Comparison of ENCODE assay signal across 1 cellular context in the genomic region with DNA sequence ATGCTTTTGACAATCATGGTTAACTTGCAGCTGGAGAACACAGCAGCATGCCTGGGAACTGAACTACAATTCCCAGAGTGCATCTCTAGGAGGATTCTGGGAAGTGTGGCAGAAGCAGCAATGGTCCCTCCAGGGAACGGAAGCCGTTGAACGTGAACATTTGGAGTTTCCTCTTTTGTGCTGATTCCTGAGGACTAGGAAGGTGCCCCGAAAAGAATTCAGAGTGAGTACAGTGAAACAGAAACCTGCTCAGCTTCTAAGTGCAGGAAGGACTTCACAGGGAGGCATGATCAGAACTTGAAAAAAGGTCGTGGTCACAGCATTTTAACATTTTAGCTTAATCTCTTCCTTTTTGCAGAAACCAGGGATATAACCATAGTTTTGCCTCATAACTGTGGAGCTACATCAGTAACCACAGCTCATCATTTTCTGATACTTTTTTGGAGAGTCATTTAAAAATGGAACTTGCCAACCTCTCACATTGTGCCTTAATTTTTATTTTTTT.
A peak's percentile ranks its signal among the peaks of the same experiment; 100 is the strongest.
TF ChIP-seq lines count a peak whose summit lies in the region.

A gene (plus strand): TSS at position 111 of the 505 bp plus-strand sequence. CDS start 3,911 bp downstream, outside the sequence.

TF ChIP-seq in HepG2, 621 proteins besides CTCF, POLR2A, EP300 and RAD21 (continued from another document and continues in another):
- TF ChIP-seq ZZZ3 (CRISPR knock-in tag; IDR thresholded peaks at IDR 0.05; ENCODE audit: borderline replicate concordance) (no peak), ZNF737 (CRISPR knock-in tag; IDR thresholded peaks at IDR 0.05; ENCODE audit: borderline replicate concordance) (no peak), SAP130 (CRISPR knock-in tag; IDR thresholded peaks at IDR 0.05; ENCODE audit: low read depth) (peak; percentile 85), HDAC2 (CRISPR knock-in tag; IDR thresholded peaks at IDR 0.05) (peak; percentile 63; the same call in 1 of the 2 replicates), NR2F6 (IDR thresholded peaks at IDR 0.05) (no peak), NR2F6 (CRISPR knock-in tag; IDR thresholded peaks at IDR 0.05) (peak; percentile 36; the same call in 1 of the 2 replicates), KDM5A (IDR thresholded peaks at IDR 0.05; ENCODE audit: borderline replicate concordance, low read length) (peak; percentile 60; the same call in 1 of the 2 replicates), CREB1 (IDR thresholded peaks at IDR 0.05) (no peak), CREB1 (CRISPR knock-in tag; IDR thresholded peaks at IDR 0.05) (peak; percentile 88), SP5 (CRISPR knock-in tag; IDR thresholded peaks at IDR 0.05; ENCODE audit: borderline replicate concordance, low read depth) (peak; percentile 44; the same call in 1 of the 2 replicates), HCFC1 (IDR thresholded peaks at IDR 0.05; ENCODE audit: low read depth, low read length) (peak; percentile 96), NFRKB (IDR thresholded peaks at IDR 0.05) (no peak), ZFP41 (CRISPR knock-in tag; IDR thresholded peaks at IDR 0.05; ENCODE audit: borderline replicate concordance) (no peak), ELF1 (CRISPR knock-in tag; IDR thresholded peaks at IDR 0.05) (peak; percentile 99), ZNF777 (CRISPR knock-in tag; IDR thresholded peaks at IDR 0.05) (peak; percentile 4; the same call in 1 of the 2 replicates), ZNF703 (CRISPR knock-in tag; IDR thresholded peaks at IDR 0.05; ENCODE audit: borderline replicate concordance) (no peak), ZNF205 (CRISPR knock-in tag; IDR thresholded peaks at IDR 0.05) (no peak; the same call in 1 of the 2 replicates), KDM2A (CRISPR knock-in tag; IDR thresholded peaks at IDR 0.05; ENCODE audit: borderline replicate concordance, low read depth) (peak; percentile 58), KDM1A (CRISPR knock-in tag; IDR thresholded peaks at IDR 0.05) (no peak), ZNF577 (CRISPR knock-in tag; IDR thresholded peaks at IDR 0.05; ENCODE audit: borderline replicate concordance, low read depth) (no peak), FOSL2 (CRISPR knock-in tag; IDR thresholded peaks at IDR 0.05) (peak; percentile 50), ZNF207 (IDR thresholded peaks at IDR 0.05; ENCODE audit: borderline replicate concordance) (no peak), ZBTB7B (CRISPR knock-in tag; IDR thresholded peaks at IDR 0.05) (no peak), ZNF616 (CRISPR knock-in tag; IDR thresholded peaks at IDR 0.05; ENCODE audit: low read depth) (no peak), ZNF547 (CRISPR knock-in tag; IDR thresholded peaks at IDR 0.05) (peak; percentile 34; the same call in 1 of the 2 replicates), ZC3H4 (CRISPR knock-in tag; IDR thresholded peaks at IDR 0.05; ENCODE audit: borderline replicate concordance) (no peak), TBX2 (CRISPR knock-in tag; IDR thresholded peaks at IDR 0.05; ENCODE audit: borderline replicate concordance) (no peak), POLR2AphosphoS5 (IDR thresholded peaks at IDR 0.05; ENCODE audit: low read depth, low read length) (peak; percentile 76), TARDBP (CRISPR knock-in tag; IDR thresholded peaks at IDR 0.05) (peak; percentile 44; the same call in 1 of the 2 replicates), TCF12 (IDR thresholded peaks at IDR 0.05) (no peak), TCF12 (CRISPR knock-in tag; IDR thresholded peaks at IDR 0.05) (no peak), PHF21A (CRISPR knock-in tag; IDR thresholded peaks at IDR 0.05) (no peak), CENPX (CRISPR knock-in tag; IDR thresholded peaks at IDR 0.05) (no peak), ZNF468 (CRISPR knock-in tag; IDR thresholded peaks at IDR 0.05) (no peak), CEBPG (CRISPR knock-in tag; IDR thresholded peaks at IDR 0.05) (peak; percentile 25; the same call in 1 of the 2 replicates), ZFP36L2 (CRISPR knock-in tag; IDR thresholded peaks at IDR 0.05) (no peak), ZNF7 (CRISPR knock-in tag; IDR thresholded peaks at IDR 0.05) (no peak), SOX13 (IDR thresholded peaks at IDR 0.05) (no peak), SOX13 (CRISPR knock-in tag; conservative IDR thresholded peaks at IDR 0.05 in 1 of 2, IDR thresholded peaks at IDR 0.05 in 1 of 2) (peak in 1 of 2 experiments; percentile 38; a peak in 1 of 4 replicates), KLF11 (CRISPR knock-in tag; IDR thresholded peaks at IDR 0.05) (no peak), SRF (IDR thresholded peaks at IDR 0.05; ENCODE audit: low read depth, low read length) (peak; percentile 51; the same call in 1 of the 2 replicates), ZNF530 (CRISPR knock-in tag; IDR thresholded peaks at IDR 0.05; ENCODE audit: low read depth) (no peak), ISL2 (CRISPR knock-in tag; IDR thresholded peaks at IDR 0.05) (peak; percentile 69)
- TF ChIP-seq, protein P1, sequence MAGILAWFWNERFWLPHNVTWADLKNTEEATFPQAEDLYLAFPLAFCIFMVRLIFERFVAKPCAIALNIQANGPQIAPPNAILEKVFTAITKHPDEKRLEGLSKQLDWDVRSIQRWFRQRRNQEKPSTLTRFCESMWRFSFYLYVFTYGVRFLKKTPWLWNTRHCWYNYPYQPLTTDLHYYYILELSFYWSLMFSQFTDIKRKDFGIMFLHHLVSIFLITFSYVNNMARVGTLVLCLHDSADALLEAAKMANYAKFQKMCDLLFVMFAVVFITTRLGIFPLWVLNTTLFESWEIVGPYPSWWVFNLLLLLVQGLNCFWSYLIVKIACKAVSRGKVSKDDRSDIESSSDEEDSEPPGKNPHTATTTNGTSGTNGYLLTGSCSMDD (CRISPR knock-in tag; IDR thresholded peaks at IDR 0.05), result no peak
- TF ChIP-seq, protein P2, sequence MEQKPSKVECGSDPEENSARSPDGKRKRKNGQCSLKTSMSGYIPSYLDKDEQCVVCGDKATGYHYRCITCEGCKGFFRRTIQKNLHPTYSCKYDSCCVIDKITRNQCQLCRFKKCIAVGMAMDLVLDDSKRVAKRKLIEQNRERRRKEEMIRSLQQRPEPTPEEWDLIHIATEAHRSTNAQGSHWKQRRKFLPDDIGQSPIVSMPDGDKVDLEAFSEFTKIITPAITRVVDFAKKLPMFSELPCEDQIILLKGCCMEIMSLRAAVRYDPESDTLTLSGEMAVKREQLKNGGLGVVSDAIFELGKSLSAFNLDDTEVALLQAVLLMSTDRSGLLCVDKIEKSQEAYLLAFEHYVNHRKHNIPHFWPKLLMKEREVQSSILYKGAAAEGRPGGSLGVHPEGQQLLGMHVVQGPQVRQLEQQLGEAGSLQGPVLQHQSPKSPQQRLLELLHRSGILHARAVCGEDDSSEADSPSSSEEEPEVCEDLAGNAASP (CRISPR knock-in tag; IDR thresholded peaks at IDR 0.05; ENCODE audit: borderline replicate concordance), result 0 out of 2 replicates have a peak, but pooled peaks have one; percentile 13
- TF ChIP-seq, protein P3, sequence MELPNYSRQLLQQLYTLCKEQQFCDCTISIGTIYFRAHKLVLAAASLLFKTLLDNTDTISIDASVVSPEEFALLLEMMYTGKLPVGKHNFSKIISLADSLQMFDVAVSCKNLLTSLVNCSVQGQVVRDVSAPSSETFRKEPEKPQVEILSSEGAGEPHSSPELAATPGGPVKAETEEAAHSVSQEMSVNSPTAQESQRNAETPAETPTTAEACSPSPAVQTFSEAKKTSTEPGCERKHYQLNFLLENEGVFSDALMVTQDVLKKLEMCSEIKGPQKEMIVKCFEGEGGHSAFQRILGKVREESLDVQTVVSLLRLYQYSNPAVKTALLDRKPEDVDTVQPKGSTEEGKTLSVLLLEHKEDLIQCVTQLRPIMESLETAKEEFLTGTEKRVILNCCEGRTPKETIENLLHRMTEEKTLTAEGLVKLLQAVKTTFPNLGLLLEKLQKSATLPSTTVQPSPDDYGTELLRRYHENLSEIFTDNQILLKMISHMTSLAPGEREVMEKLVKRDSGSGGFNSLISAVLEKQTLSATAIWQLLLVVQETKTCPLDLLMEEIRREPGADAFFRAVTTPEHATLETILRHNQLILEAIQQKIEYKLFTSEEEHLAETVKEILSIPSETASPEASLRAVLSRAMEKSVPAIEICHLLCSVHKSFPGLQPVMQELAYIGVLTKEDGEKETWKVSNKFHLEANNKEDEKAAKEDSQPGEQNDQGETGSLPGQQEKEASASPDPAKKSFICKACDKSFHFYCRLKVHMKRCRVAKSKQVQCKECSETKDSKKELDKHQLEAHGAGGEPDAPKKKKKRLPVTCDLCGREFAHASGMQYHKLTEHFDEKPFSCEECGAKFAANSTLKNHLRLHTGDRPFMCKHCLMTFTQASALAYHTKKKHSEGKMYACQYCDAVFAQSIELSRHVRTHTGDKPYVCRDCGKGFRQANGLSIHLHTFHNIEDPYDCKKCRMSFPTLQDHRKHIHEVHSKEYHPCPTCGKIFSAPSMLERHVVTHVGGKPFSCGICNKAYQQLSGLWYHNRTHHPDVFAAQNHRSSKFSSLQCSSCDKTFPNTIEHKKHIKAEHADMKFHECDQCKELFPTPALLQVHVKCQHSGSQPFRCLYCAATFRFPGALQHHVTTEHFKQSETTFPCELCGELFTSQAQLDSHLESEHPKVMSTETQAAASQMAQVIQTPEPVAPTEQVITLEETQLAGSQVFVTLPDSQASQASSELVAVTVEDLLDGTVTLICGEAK (IDR thresholded peaks at IDR 0.05), result no peak
- TF ChIP-seq, protein P3 (CRISPR knock-in tag; IDR thresholded peaks at IDR 0.05), result peak; percentile 29; the same call in 1 of the 2 replicates
- TF ChIP-seq, protein P4, sequence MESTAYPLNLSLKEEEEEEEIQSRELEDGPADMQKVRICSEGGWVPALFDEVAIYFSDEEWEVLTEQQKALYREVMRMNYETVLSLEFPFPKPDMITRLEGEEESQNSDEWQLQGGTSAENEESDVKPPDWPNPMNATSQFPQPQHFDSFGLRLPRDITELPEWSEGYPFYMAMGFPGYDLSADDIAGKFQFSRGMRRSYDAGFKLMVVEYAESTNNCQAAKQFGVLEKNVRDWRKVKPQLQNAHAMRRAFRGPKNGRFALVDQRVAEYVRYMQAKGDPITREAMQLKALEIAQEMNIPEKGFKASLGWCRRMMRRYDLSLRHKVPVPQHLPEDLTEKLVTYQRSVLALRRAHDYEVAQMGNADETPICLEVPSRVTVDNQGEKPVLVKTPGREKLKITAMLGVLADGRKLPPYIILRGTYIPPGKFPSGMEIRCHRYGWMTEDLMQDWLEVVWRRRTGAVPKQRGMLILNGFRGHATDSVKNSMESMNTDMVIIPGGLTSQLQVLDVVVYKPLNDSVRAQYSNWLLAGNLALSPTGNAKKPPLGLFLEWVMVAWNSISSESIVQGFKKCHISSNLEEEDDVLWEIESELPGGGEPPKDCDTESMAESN (CRISPR knock-in tag; conservative IDR thresholded peaks at IDR 0.05), result peak; percentile 15; the same call in 1 of the 2 replicates
- TF ChIP-seq, protein P5, sequence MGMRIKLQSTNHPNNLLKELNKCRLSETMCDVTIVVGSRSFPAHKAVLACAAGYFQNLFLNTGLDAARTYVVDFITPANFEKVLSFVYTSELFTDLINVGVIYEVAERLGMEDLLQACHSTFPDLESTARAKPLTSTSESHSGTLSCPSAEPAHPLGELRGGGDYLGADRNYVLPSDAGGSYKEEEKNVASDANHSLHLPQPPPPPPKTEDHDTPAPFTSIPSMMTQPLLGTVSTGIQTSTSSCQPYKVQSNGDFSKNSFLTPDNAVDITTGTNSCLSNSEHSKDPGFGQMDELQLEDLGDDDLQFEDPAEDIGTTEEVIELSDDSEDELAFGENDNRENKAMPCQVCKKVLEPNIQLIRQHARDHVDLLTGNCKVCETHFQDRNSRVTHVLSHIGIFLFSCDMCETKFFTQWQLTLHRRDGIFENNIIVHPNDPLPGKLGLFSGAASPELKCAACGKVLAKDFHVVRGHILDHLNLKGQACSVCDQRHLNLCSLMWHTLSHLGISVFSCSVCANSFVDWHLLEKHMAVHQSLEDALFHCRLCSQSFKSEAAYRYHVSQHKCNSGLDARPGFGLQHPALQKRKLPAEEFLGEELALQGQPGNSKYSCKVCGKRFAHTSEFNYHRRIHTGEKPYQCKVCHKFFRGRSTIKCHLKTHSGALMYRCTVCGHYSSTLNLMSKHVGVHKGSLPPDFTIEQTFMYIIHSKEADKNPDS (CRISPR knock-in tag; IDR thresholded peaks at IDR 0.05), result no peak
- TF ChIP-seq, protein P6, sequence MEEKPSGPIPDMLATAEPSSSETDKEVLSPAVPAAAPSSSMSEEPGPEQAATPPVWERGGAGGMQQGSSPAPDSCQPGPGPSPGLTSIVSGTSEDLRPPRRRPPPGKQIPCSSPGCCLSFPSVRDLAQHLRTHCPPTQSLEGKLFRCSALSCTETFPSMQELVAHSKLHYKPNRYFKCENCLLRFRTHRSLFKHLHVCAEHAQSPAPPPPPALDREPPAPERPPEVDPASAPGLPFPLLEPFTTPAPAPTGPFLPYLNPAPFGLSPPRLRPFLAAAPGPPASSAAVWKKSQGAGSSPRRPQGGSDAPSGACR (CRISPR knock-in tag; IDR thresholded peaks at IDR 0.05), result no peak; the same call in 1 of the 2 replicates
- TF ChIP-seq, protein P7, sequence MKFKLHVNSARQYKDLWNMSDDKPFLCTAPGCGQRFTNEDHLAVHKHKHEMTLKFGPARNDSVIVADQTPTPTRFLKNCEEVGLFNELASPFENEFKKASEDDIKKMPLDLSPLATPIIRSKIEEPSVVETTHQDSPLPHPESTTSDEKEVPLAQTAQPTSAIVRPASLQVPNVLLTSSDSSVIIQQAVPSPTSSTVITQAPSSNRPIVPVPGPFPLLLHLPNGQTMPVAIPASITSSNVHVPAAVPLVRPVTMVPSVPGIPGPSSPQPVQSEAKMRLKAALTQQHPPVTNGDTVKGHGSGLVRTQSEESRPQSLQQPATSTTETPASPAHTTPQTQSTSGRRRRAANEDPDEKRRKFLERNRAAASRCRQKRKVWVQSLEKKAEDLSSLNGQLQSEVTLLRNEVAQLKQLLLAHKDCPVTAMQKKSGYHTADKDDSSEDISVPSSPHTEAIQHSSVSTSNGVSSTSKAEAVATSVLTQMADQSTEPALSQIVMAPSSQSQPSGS (CRISPR knock-in tag; IDR thresholded peaks at IDR 0.05), result peak; percentile 75
